9 cellular contexts compared by ENCODE assay signal in genomic region chr22:43385770-43386641, GRCh38. TPM values are rescaled to one million over a fixed set of nuclear protein-coding genes. Genes with fewer than 3 reads are reported as not detected.
DNase-seq lines count a peak whose midpoint lies in the region; ATAC-seq and TF ChIP-seq lines count a peak whose summit lies in the region.
"Had no signal": no experiment of that assay in that cellular context is flagged by ENCODE, and none has a peak within 500 bp of the region (broad histone marks: within the 10 kb centered on the region; RNA-seq: fewer than 3 reads in every experiment).

No MANE protein-coding gene starts in this region.

- no peaks in the 10 kb centered on the region for H3K4me1 Mint-ChIP-seq in Calu3 (ENCODE audit: low read depth, unreplicated experiment)
- H3K4me1 Mint-ChIP-seq in memory B cell, result peaks cover 8% of the 10 kb centered on the region

- no peak overlapping the region for H3K4me3 Mint-ChIP-seq in Calu3 (ENCODE audit: low read depth, unreplicated experiment)
- no peak overlapping the region for H3K4me3 Mint-ChIP-seq in memory B cell
- H3K4me3 Mint-ChIP-seq: T-helper 1 cell treated with Interleukin-12 subunit alpha and Interleukin-12 subunit beta and Interleukin-4 antibody, amounts not matched to agents 30 μg/mL and 1 μg/mL, for 36 hours had no signal

- intact Hi-C loops in Calu3 (cut with micrococcal nuclease; ENCODE audit: unreplicated experiment), result loop anchor here (1.0 to 2.0 kb wide), 2 partner anchors 111 to 155 kb away; no protein-coding TSS in a partner anchor

- H3K9me3 ChIP-seq in effector memory CD4-positive, alpha-beta T cell (ENCODE audit: control insufficient read depth, low read length), result no peaks in the 10 kb centered on the region

- no peaks in the 10 kb centered on the region for H3K36me3 ChIP-seq in effector memory CD4-positive, alpha-beta T cell (ENCODE audit: control insufficient read depth, insufficient read depth, low read length)

- peaks cover 100% of the 10 kb centered on the region for H3K27me3 Mint-ChIP-seq in Calu3 (ENCODE audit: unreplicated experiment)
- peaks cover 10% of the 10 kb centered on the region for H3K27me3 Mint-ChIP-seq in memory B cell

- DNase-seq in Calu3 (peak; percentile 79), NCI-H82 (lab: John Stamatoyannopoulos, UW) (peak; percentile 71), memory B cell (ENCODE audit: low spot score in 2 of 2) (peak; percentile 50 to 63)
- DNase-seq in activated CD8-positive, alpha-beta memory T cell treated with anti-CD3 and anti-CD28 coated beads for 1 hour (ENCODE audit: extremely low read depth in 1 of 2, low read depth in 1 of 2), result peak; percentile 41 to 60
- DNase-seq in effector memory CD4-positive, alpha-beta T cell, result peak; percentile 25 to 50 (median 36)
- peak; percentile 30 for DNase-seq in stimulated activated CD8-positive, alpha-beta memory T cell treated with anti-CD3 and anti-CD28 coated beads, Interleukin-15, amount 100 ng/mL, for 1 hour (ENCODE audit: low read depth)

- no peak overlapping the region for H3K27ac ChIP-seq in effector memory CD4-positive, alpha-beta T cell (ENCODE audit: insufficient read depth, low read length, poor library complexity, severe bottlenecking)

- ATAC-seq in HG03045 (IDR thresholded peaks at IDR 0.05; ENCODE audit: unreplicated experiment) (peak; percentile 57), memory B cell (ENCODE audit: low read depth) (peak; percentile 89), GM19351 (IDR thresholded peaks at IDR 0.05; ENCODE audit: unreplicated experiment) (no peak)

- peaks cover 9% of the 10 kb centered on the region for H3K4me1 ChIP-seq in effector memory CD4-positive, alpha-beta T cell (ENCODE audit: control insufficient read depth, insufficient read depth, low read length, poor library complexity, severe bottlenecking)

- no peak overlapping the region for H3K4me3 ChIP-seq in effector memory CD4-positive, alpha-beta T cell (ENCODE audit: insufficient read depth, low read depth, low read length, poor library complexity, severe bottlenecking)

- CTCF ChIA-PET in Calu3 (lab: Charles Lee), result interaction anchor here (0.5 to 1.7 kb wide), 6 partner anchors 31 to 155 kb away, joined by 3 to 7 read pairs (median 4); no protein-coding TSS in a partner anchor

- H3K27ac Mint-ChIP-seq in Calu3 (ENCODE audit: unreplicated experiment) (no peak overlapping the region), memory B cell (no peak overlapping the region)
- H3K27ac Mint-ChIP-seq: T-helper 1 cell treated with Interleukin-12 subunit alpha and Interleukin-12 subunit beta and Interleukin-4 antibody, amounts not matched to agents 30 μg/mL and 1 μg/mL, for 36 hours had no signal

- H3K36me3 Mint-ChIP-seq in Calu3 (ENCODE audit: insufficient read depth, unreplicated experiment) (no peaks in the 10 kb centered on the region), memory B cell (no peaks in the 10 kb centered on the region)

- no peaks in the 10 kb centered on the region for H3K27me3 ChIP-seq in effector memory CD4-positive, alpha-beta T cell (replicated peaks; ENCODE audit: control insufficient read depth, insufficient read depth, low read length, poor library complexity, severe bottlenecking)

- peak; percentile 78 for TF ChIP-seq CTCF in Calu3 (IDR thresholded peaks at IDR 0.05; ENCODE audit: unreplicated experiment)

- H3K9me3 Mint-ChIP-seq in Calu3 (ENCODE audit: low read depth, unreplicated experiment) (no peaks in the 10 kb centered on the region), memory B cell (no peaks in the 10 kb centered on the region)
- H3K9me3 Mint-ChIP-seq: T-helper 1 cell treated with Interleukin-12 subunit alpha and Interleukin-12 subunit beta and Interleukin-4 antibody, amounts not matched to agents 30 μg/mL and 1 μg/mL, for 36 hours had no signal

- BruUV-seq in Calu3 (replicated peaks; lab: Mats Ljungman, UMichigan), result no TSS peak

RNA-seq across cellular contexts. Expression of gene MPPED1, which starts 25.8 kb away (rescaled TPM):
- not detected in 2 replicates for total RNA-seq in Calu3 (2022)

RNA-seq across cellular contexts. Expression of gene SCUBE1, which starts 42.8 kb away (rescaled TPM):
- 0.47 and 0.54 TPM in 2 replicates for total RNA-seq in Calu3 (2022)
